13 cellular contexts compared by ENCODE assay signal in the genomic region with DNA sequence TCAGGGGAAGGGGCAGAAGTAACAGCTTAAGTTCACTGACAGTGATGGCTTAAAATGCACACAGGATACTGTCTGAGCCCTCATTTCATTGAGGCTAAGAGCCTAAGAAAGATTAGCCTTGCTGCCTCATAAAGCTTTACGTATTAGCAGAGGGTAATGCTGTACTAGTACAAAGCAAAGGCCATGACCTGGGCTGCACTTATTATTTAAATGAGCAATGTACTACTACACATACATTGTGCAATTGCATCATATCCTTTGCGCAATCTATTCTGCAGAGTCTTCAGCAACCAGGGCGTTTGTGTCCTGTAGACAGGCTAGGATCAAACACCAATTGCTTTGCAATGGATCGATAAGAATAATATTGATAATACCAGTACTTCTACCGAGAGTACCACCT.
DNase-seq lines count a peak whose midpoint lies in the region; ATAC-seq, FAIRE-seq and TF ChIP-seq lines count a peak whose summit lies in the region.
"Had no signal": no experiment of that assay in that cellular context is flagged by ENCODE, and none has a peak within 500 bp of the region (broad histone marks: within the 10 kb centered on the region; RNA-seq: fewer than 3 reads in every experiment).

No MANE protein-coding gene starts in this region.

- H3K36me3 ChIP-seq in gastrocnemius medialis: no peaks in the 10 kb centered on the region

- no peak for FAIRE-seq in A549 (lab: Jason Lieb, UNC)

- ATAC-seq in A549 (peak; percentile 69 to 76; a peak in 5 of 6 replicates), gastrocnemius medialis (no peak), GM18868 (IDR thresholded peaks at IDR 0.05; ENCODE audit: unreplicated experiment) (no peak), HG03159 (IDR thresholded peaks at IDR 0.05; ENCODE audit: unreplicated experiment) (no peak)

- no peaks in the 10 kb centered on the region for H3K27me3 ChIP-seq in gastrocnemius medialis

- in situ Hi-C loops in gastrocnemius medialis (cut with MboI; ENCODE audit: low sequenced_read_pairs in 4 of 4): no loop called here

- WGBS in A549 (ENCODE audit: missing lambda C conversion rate): 53% methylated on average over 5 of the region's 5 CpGs

- no peak for TF ChIP-seq POLR2A in A549 (IDR thresholded peaks at IDR 0.05; ENCODE audit: low read length)
- TF ChIP-seq POLR2A in gastrocnemius medialis (IDR thresholded peaks at IDR 0.05): no peak

- H3K4me3 ChIP-seq in A549 (no peak overlapping the region), gastrocnemius medialis (no peak overlapping the region)

- H3K27ac ChIP-seq in A549 (peak overlapping the region; percentile 85 to 90), gastrocnemius medialis (no peak overlapping the region)

- no peak for TF ChIP-seq RAD21 in A549 (conservative IDR thresholded peaks at IDR 0.05 in 1 of 2, IDR thresholded peaks at IDR 0.05 in 1 of 2)

- DNase-seq in A549 (ENCODE audit: low read depth in 1 of 2, low spot score in 1 of 2) (peak; percentile 3 to 70), HT-29 (ENCODE audit: low spot score) (peak; percentile 5), RPMI7951 (ENCODE audit: low read depth) (peak; percentile 23), fibroblast of gingiva (ENCODE audit: low read depth) (peak; percentile 6), gastrocnemius medialis (no peak), NK-92 (lab: John Stamatoyannopoulos, UW; ENCODE audit: unreplicated experiment) (no peak)
- DNase-seq: effector CD4-positive, alpha-beta T cell; hypothalamus; Kasumi-1; mesendoderm; NCI-H345 had no signal

- H3K4me1 ChIP-seq in A549: peaks cover 24% of the 10 kb centered on the region
- no peaks in the 10 kb centered on the region for H3K4me1 ChIP-seq in gastrocnemius medialis

- no peak for TF ChIP-seq EP300 in A549 (IDR thresholded peaks at IDR 0.05)

- no peak for TF ChIP-seq CTCF in A549 (IDR thresholded peaks at IDR 0.05)
- TF ChIP-seq CTCF in gastrocnemius medialis (IDR thresholded peaks at IDR 0.05 in 4 of 5, conservative IDR thresholded peaks at IDR 0.05 in 1 of 5): no peak

- CTCF ChIA-PET in A549 (lab: Yijun Ruan, JAX): interaction anchor here (0.7 to 1.2 kb wide), 2 partner anchors 15 to 188 kb away, joined by 3 read pairs; no protein-coding TSS in a partner anchor

- peak overlapping the region; percentile 50 for H3K4me2 ChIP-seq in A549

- POLR2A ChIA-PET in A549 (lab: Yijun Ruan, JAX): no interaction called here

- intact Hi-C loops in gastrocnemius medialis (cut with DNase I; ENCODE audit: low total_unique reads): no loop called here

- H3K9me3 ChIP-seq in A549 (0 out of 3 replicates have a peak, but pooled peaks cover 4% of the 10 kb centered on the region), gastrocnemius medialis (no peaks in the 10 kb centered on the region)

TF ChIP-seq in A549, 52 proteins besides CTCF, POLR2A, EP300 and RAD21:
- peak; percentile 96 to 99 for TF ChIP-seq CEBPB (IDR thresholded peaks at IDR 0.05)
- TF ChIP-seq NFE2L2 (conservative IDR thresholded peaks at IDR 0.05; ENCODE audit: low read length): no peak
- no peak for TF ChIP-seq NR3C1 (IDR thresholded peaks at IDR 0.05)
- TF ChIP-seq FOSL2 (IDR thresholded peaks at IDR 0.05): no peak
- 0 out of 2 replicates have a peak, but pooled peaks have one; percentile 33 for TF ChIP-seq FOSL2 (CRISPR knock-in tag; IDR thresholded peaks at IDR 0.05)
- TF ChIP-seq ESRRA (IDR thresholded peaks at IDR 0.05; ENCODE audit: borderline replicate concordance, low read length): no peak
- TF ChIP-seq RCOR1 (IDR thresholded peaks at IDR 0.05; ENCODE audit: low read depth, low read length): no peak
- TF ChIP-seq BHLHE40 (IDR thresholded peaks at IDR 0.05; ENCODE audit: low read depth, low read length): no peak
- no peak for TF ChIP-seq FOXS1 (CRISPR knock-in tag; IDR thresholded peaks at IDR 0.05)
- TF ChIP-seq, protein P1, sequence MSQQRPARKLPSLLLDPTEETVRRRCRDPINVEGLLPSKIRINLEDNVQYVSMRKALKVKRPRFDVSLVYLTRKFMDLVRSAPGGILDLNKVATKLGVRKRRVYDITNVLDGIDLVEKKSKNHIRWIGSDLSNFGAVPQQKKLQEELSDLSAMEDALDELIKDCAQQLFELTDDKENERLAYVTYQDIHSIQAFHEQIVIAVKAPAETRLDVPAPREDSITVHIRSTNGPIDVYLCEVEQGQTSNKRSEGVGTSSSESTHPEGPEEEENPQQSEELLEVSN (IDR thresholded peaks at IDR 0.05; ENCODE audit: borderline replicate concordance, low read depth): no peak
- TF ChIP-seq, protein P2, sequence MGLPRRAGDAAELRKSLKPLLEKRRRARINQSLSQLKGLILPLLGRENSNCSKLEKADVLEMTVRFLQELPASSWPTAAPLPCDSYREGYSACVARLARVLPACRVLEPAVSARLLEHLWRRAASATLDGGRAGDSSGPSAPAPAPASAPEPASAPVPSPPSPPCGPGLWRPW (IDR thresholded peaks at IDR 0.05): peak; percentile 88
- TF ChIP-seq, protein P3, sequence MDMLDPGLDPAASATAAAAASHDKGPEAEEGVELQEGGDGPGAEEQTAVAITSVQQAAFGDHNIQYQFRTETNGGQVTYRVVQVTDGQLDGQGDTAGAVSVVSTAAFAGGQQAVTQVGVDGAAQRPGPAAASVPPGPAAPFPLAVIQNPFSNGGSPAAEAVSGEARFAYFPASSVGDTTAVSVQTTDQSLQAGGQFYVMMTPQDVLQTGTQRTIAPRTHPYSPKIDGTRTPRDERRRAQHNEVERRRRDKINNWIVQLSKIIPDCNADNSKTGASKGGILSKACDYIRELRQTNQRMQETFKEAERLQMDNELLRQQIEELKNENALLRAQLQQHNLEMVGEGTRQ (IDR thresholded peaks at IDR 0.05): no peak
- no peak for TF ChIP-seq HOXA7 (CRISPR knock-in tag; IDR thresholded peaks at IDR 0.05)
- no peak for TF ChIP-seq RARB (CRISPR knock-in tag; IDR thresholded peaks at IDR 0.05)
- no peak for TF ChIP-seq CHD2 (IDR thresholded peaks at IDR 0.05; ENCODE audit: low read length, partially characterized antibody)

Comparison
In these comparisons a context has a peak if more than half of its experiments do, and no peak if none do; other contexts are left out.
1. ATAC-seq: peak in A549 (2 of 2); none in gastrocnemius medialis (0 of 2), GM18868 (single experiment) and HG03159 (single experiment).
2. DNase-seq: peak in A549 (2 of 2), HT-29 (single experiment), RPMI7951 (single experiment) and fibroblast of gingiva (single experiment); none in gastrocnemius medialis (0 of 2) and NK-92 (single experiment).
3. H3K27ac ChIP-seq: peak in A549 (2 of 2); none in gastrocnemius medialis (0 of 4).